In genomic region chr6:14857501-14857900, GRCh38 we compare ENCODE assay signal across 10 cellular contexts.
A peak's percentile ranks its signal among the peaks of the same experiment; 100 is the strongest.
DNase-seq lines count a peak whose midpoint lies in the region; ATAC-seq, FAIRE-seq and TF ChIP-seq lines count a peak whose summit lies in the region.
"Had no signal": no experiment of that assay in that cellular context is flagged by ENCODE, and none has a peak within 500 bp of the region (broad histone marks: within the 10 kb centered on the region; RNA-seq: fewer than 3 reads in every experiment).

No MANE protein-coding gene starts in this region.

- ATAC-seq in K562 (no peak), SK-N-SH treated with all-trans-retinoic acid at 6 μM for 48 hours (no peak)

- H3K4me1 ChIP-seq in CD8-positive, alpha-beta memory T cell (ENCODE audit: insufficient read depth, low read length) = peaks cover 26% of the 10 kb centered on the region
- peaks cover 7 to 9% of the 10 kb centered on the region in 2 experiments; a peak in 4 of 5 replicates for H3K4me1 ChIP-seq in K562 (replicated peaks in 1 of 2; ENCODE audit: control insufficient read depth in 2 of 2, insufficient read depth in 2 of 2, low read length in 2 of 2)

- peaks cover 35 to 62% (median 46%) of the 10 kb centered on the region in 3 donors for H3K4me1 Mint-ChIP-seq in CD8-positive, alpha-beta memory T cell

- FAIRE-seq in K562 (lab: Jason Lieb, UNC) = no peak
- FAIRE-seq: endothelial cell of umbilical vein, GM19239 had no signal

- no peaks in the 10 kb centered on the region for H3K36me3 ChIP-seq in CD8-positive, alpha-beta memory T cell (ENCODE audit: insufficient read depth, low read length)
- H3K36me3 ChIP-seq in K562 (ENCODE audit: control insufficient read depth, insufficient read depth, low read length) = no peaks in the 10 kb centered on the region

- no peak for TF ChIP-seq RAD21 in K562 (CRISPR knock-in tag; conservative IDR thresholded peaks at IDR 0.05 in 1 of 2, IDR thresholded peaks at IDR 0.05 in 1 of 2)

- POLR2A ChIA-PET in CD8-positive, alpha-beta memory T cell (lab: Charles Lee) = no interaction called here
- POLR2A ChIA-PET in K562 (lab: Yijun Ruan, JAX) = no interaction called here

- in situ Hi-C loops in K562 (cut with MboI) = no loop called here

- no peak for TF ChIP-seq POLR2A in K562 (conservative IDR thresholded peaks at IDR 0.05)

- no peak overlapping the region for H2AFZ ChIP-seq in K562 (ENCODE audit: low read depth, low read length)

- no peaks in the 10 kb centered on the region for H3K9me3 ChIP-seq in CD8-positive, alpha-beta memory T cell (ENCODE audit: low read length)
- no peaks in the 10 kb centered on the region for H3K9me3 ChIP-seq in K562 (replicated peaks; ENCODE audit: control insufficient read depth, insufficient read depth, low read depth, low read length)

- peak overlapping the region; percentile 78 for H3K4me3 ChIP-seq in CD8-positive, alpha-beta memory T cell (ENCODE audit: low read length)
- no peak overlapping the region for H3K4me3 ChIP-seq in K562
- no peak overlapping the region for H3K4me3 ChIP-seq in foreskin fibroblast (ENCODE audit: low read depth in 1 of 2, low read length in 2 of 2)

- peak overlapping the region; percentile 54 for H3K27ac ChIP-seq in CD8-positive, alpha-beta memory T cell (ENCODE audit: low read depth, low read length)
- no peak overlapping the region for H3K27ac ChIP-seq in K562 (ENCODE audit: extremely low read depth, low read depth, low read length)

- CTCF ChIA-PET in CD8-positive, alpha-beta memory T cell (lab: Charles Lee) = interaction anchor here (1.4 kb wide), 1 partner anchor 10 kb away, joined by 4 read pairs; no protein-coding TSS in a partner anchor
- CTCF ChIA-PET in K562 (lab: Yijun Ruan, JAX; ENCODE audit: low intra/inter-chr PET ratio) = no interaction called here

- no peaks in the 10 kb centered on the region for H3K9me3 Mint-ChIP-seq in CD8-positive, alpha-beta memory T cell

- peak overlapping the region in 1 of 2 experiments; percentile 57; a peak in 1 of 4 replicates for H3K9ac ChIP-seq in K562 (ENCODE audit: insufficient read depth in 1 of 2, low read depth in 2 of 2, low read length in 2 of 2)

- peak overlapping the region; percentile 69 to 90 (median 86) for H3K4me3 Mint-ChIP-seq in CD8-positive, alpha-beta memory T cell

- DNase-seq in CD8-positive, alpha-beta memory T cell = peak; percentile 78 to 91 (median 86)
- DNase-seq in activated CD4-positive, alpha-beta T cell treated with anti-CD3 and anti-CD28 coated beads, Interleukin-2, amount 50 U/mL, for 1 hour = peak; percentile 55
- DNase-seq in K562 (ENCODE audit: extremely low read depth in 1 of 4, low spot score in 3 of 4) (no peak), KG1 (lab: John Stamatoyannopoulos, UW) (no peak), foreskin fibroblast (no peak), ecto neural progenitor cell (ENCODE audit: low spot score) (no peak)
- peak; percentile 36 to 50 for DNase-seq in stimulated activated CD4-positive, alpha-beta T cell treated with anti-CD3 and anti-CD28 coated beads, Interleukin-2, amount 100 ng/mL, for 48 hours

- peaks cover 0 to 3% of the 10 kb centered on the region in 2 donors for H3K27me3 Mint-ChIP-seq in CD8-positive, alpha-beta memory T cell

- intact Hi-C loops in K562 (cut with micrococcal nuclease) = no loop called here

- H3K9me1 ChIP-seq in K562 (ENCODE audit: control insufficient read depth, insufficient read depth, low read length) = no peaks in the 10 kb centered on the region

- peak overlapping the region; percentile 85 to 99 (median 96) for H3K27ac Mint-ChIP-seq in CD8-positive, alpha-beta memory T cell

- no peak for TF ChIP-seq EP300 in K562 (IDR thresholded peaks at IDR 0.05; ENCODE audit: low read length)

- no peak overlapping the region for H3K4me2 ChIP-seq in K562 (ENCODE audit: insufficient read depth, low read length)

- H3K79me2 ChIP-seq in K562 (ENCODE audit: control insufficient read depth, insufficient read depth, low read length) = no peaks in the 10 kb centered on the region

- no peak for TF ChIP-seq CTCF in K562 (IDR thresholded peaks at IDR 0.05 in 2 of 3, conservative IDR thresholded peaks at IDR 0.05 in 1 of 3; ENCODE audit: insufficient read depth in 2 of 3, low read depth in 1 of 3, low read length in 3 of 3)
- no peak for TF ChIP-seq CTCF in foreskin fibroblast (IDR thresholded peaks at IDR 0.05; ENCODE audit: low read depth, low read length)

- no peaks in the 10 kb centered on the region for H4K20me1 ChIP-seq in K562 (replicated peaks; ENCODE audit: control insufficient read depth, insufficient read depth, low read length)

- 59% methylated on average over 14 of the region's 16 CpGs for WGBS in K562 (ENCODE audit: insufficient coverage, low coverage, missing lambda C conversion rate)

- no peaks in the 10 kb centered on the region for H3K36me3 Mint-ChIP-seq in CD8-positive, alpha-beta memory T cell

- no peaks in the 10 kb centered on the region for H3K27me3 ChIP-seq in CD8-positive, alpha-beta memory T cell (ENCODE audit: insufficient read depth, low read length, poor library complexity, severe bottlenecking)
- no peaks in the 10 kb centered on the region for H3K27me3 ChIP-seq in K562 (ENCODE audit: control insufficient read depth in 2 of 2, insufficient read depth in 2 of 2, low read length in 2 of 2)

- BruUV-seq in K562 (replicated peaks; lab: Mats Ljungman, UMichigan) = no TSS peak

TF ChIP-seq in K562, 482 proteins besides CTCF, POLR2A, EP300 and RAD21:
- TF ChIP-seq FOXJ2 (tag; IDR thresholded peaks at IDR 0.05) (no peak), ZEB2 (IDR thresholded peaks at IDR 0.05) (no peak), ZNF12 (CRISPR knock-in tag; IDR thresholded peaks at IDR 0.05) (no peak), FOXK1 (CRISPR knock-in tag; IDR thresholded peaks at IDR 0.05; ENCODE audit: borderline replicate concordance) (no peak), EGR1 (conservative IDR thresholded peaks at IDR 0.05) (0 out of 2 replicates have a peak, but pooled peaks have one; percentile 17), CEBPB (tag; IDR thresholded peaks at IDR 0.05) (no peak), GABPB1 (CRISPR knock-in tag; IDR thresholded peaks at IDR 0.05) (no peak)

TF ChIP-seq in SK-N-SH treated with all-trans-retinoic acid at 6 μM for 48 hours, 23 proteins besides CTCF, POLR2A, EP300 and RAD21 (continues in another document):
- no peak for TF ChIP-seq TOX (CRISPR knock-in tag; IDR thresholded peaks at IDR 0.05; ENCODE audit: borderline replicate concordance)
- no peak for TF ChIP-seq ZFP30 (CRISPR knock-in tag; IDR thresholded peaks at IDR 0.05)
- TF ChIP-seq ZC3H10 (CRISPR knock-in tag; IDR thresholded peaks at IDR 0.05) = no peak
- TF ChIP-seq TSHZ2 (CRISPR knock-in tag; IDR thresholded peaks at IDR 0.05) = no peak
- no peak for TF ChIP-seq ZNF8 (CRISPR knock-in tag; IDR thresholded peaks at IDR 0.05)
- no peak for TF ChIP-seq CSDC2 (CRISPR knock-in tag; IDR thresholded peaks at IDR 0.05)
- no peak for TF ChIP-seq ISL1 (CRISPR knock-in tag; IDR thresholded peaks at IDR 0.05)
- TF ChIP-seq GLIS3 (CRISPR knock-in tag; IDR thresholded peaks at IDR 0.05) = no peak
- TF ChIP-seq POU6F1 (CRISPR knock-in tag; IDR thresholded peaks at IDR 0.05; ENCODE audit: borderline replicate concordance, low read depth) = no peak
- no peak for TF ChIP-seq PPARA (CRISPR knock-in tag; IDR thresholded peaks at IDR 0.05; ENCODE audit: borderline replicate concordance)
- no peak for TF ChIP-seq ESRRG (CRISPR knock-in tag; IDR thresholded peaks at IDR 0.05)
- TF ChIP-seq OSR1 (CRISPR knock-in tag; IDR thresholded peaks at IDR 0.05) = no peak

Comparison
In these comparisons a context has a peak if more than half of its experiments do, and no peak if none do; other contexts are left out.
1. DNase-seq: peak in CD8-positive, alpha-beta memory T cell (5 of 5), activated CD4-positive, alpha-beta T cell treated with anti-CD3 and anti-CD28 coated beads, Interleukin-2, amount 50 U/mL, for 1 hour (single experiment) and stimulated activated CD4-positive, alpha-beta T cell treated with anti-CD3 and anti-CD28 coated beads, Interleukin-2, amount 100 ng/mL, for 48 hours (2 of 2); none in K562 (0 of 4), KG1 (single experiment), foreskin fibroblast (0 of 2) and ecto neural progenitor cell (single experiment).